In genomic region chr1:93678966-93679480, GRCh38 we compare ENCODE assay signal across 16 cellular contexts. TPM values are rescaled to one million over a fixed set of nuclear protein-coding genes. Genes with fewer than 3 reads are reported as not detected.
DNase-seq lines count a peak whose midpoint lies in the region; ATAC-seq, FAIRE-seq and TF ChIP-seq lines count a peak whose summit lies in the region.
"Had no signal": no experiment of that assay in that cellular context is flagged by ENCODE, and none has a peak within 500 bp of the region (broad histone marks: within the 10 kb centered on the region; RNA-seq: fewer than 3 reads in every experiment).

No MANE protein-coding gene starts in this region.

- H3K9ac ChIP-seq in endodermal cell (ENCODE audit: extremely low read depth, low read length, poor library complexity, severe bottlenecking), result peak overlapping the region; percentile 80

- no peaks in the 10 kb centered on the region for H3K36me3 ChIP-seq in right atrium auricular region
- peaks cover 45% of the 10 kb centered on the region for H3K36me3 ChIP-seq in endodermal cell (ENCODE audit: control insufficient read depth, insufficient read depth, low read length)
- H3K36me3 ChIP-seq: adrenal gland had no signal

- no peaks in the 10 kb centered on the region for H3K27me3 ChIP-seq in right atrium auricular region
- H3K27me3 ChIP-seq in endodermal cell (ENCODE audit: control insufficient read depth, insufficient read depth, low read length, poor library complexity, severe bottlenecking), result no peaks in the 10 kb centered on the region
- H3K27me3 ChIP-seq: adrenal gland had no signal

- peak overlapping the region; percentile 87 to 88 for H3K27ac ChIP-seq in right atrium auricular region
- H3K27ac ChIP-seq in endodermal cell (ENCODE audit: low read depth, low read length), result peak overlapping the region; percentile 25

- peak overlapping the region; percentile 20 for H3K27ac Mint-ChIP-seq in endodermal cell
- no peak overlapping the region for H3K27ac Mint-ChIP-seq in natural killer cell treated with Interleukin-12 subunit alpha and Interleukin-12 subunit beta and Interleukin-15 and Interleukin-18, amount 100 ng/mL, for 72 hours

- no peak for DNase-seq in right atrium auricular region (ENCODE audit: low spot score)
- no peak for DNase-seq in Right ventricle myocardium inferior (ENCODE audit: missing footprints)
- peak; percentile 48 for DNase-seq in endodermal cell
- no peak for DNase-seq in natural killer cell treated with Interleukin-12 subunit alpha and Interleukin-12 subunit beta and Interleukin-15 and Interleukin-18, amount 100 ng/mL, for 72 hours (ENCODE audit: low spot score)
- DNase-seq in DMS79 (lab: John Stamatoyannopoulos, UW), result no peak
- DNase-seq in GM12891 (ENCODE audit: insufficient read length, low spot score), result no peak
- no peak for DNase-seq in HT-29 (ENCODE audit: low spot score)
- no peak for DNase-seq in NCI-H2227 treated with DMSO at 0.1 percent for 48 hours (lab: John Stamatoyannopoulos, UW)
- DNase-seq: ACHN, dermis blood vessel endothelial cell, foreskin melanocyte, Kasumi-1, kidney, NCI-H2081 treated with DMSO at 0.1 percent for 48 hours had no signal

- FAIRE-seq in GM12891 (lab: Jason Lieb, UNC), result no peak
- FAIRE-seq: kidney had no signal

- H3K4me3 ChIP-seq in right atrium auricular region (no peak overlapping the region), endodermal cell (ENCODE audit: low read length) (peak overlapping the region; percentile 96)

- H3K9me3 ChIP-seq in right atrium auricular region, result no peaks in the 10 kb centered on the region
- H3K9me3 ChIP-seq in endodermal cell (ENCODE audit: control insufficient read depth, low read length), result no peaks in the 10 kb centered on the region
- H3K9me3 ChIP-seq: adrenal gland had no signal

- TF ChIP-seq POLR2A in GM12891 (IDR thresholded peaks at IDR 0.05; ENCODE audit: low read depth, low read length), result no peak

- H3K9me3 Mint-ChIP-seq in endodermal cell, result no peaks in the 10 kb centered on the region
- no peaks in the 10 kb centered on the region for H3K9me3 Mint-ChIP-seq in natural killer cell treated with Interleukin-12 subunit alpha and Interleukin-12 subunit beta and Interleukin-15 and Interleukin-18, amount 100 ng/mL, for 72 hours

- intact Hi-C loops in Right ventricle myocardium inferior (cut with DNase I), result no loop called here

- H3K27me3 Mint-ChIP-seq in endodermal cell (ENCODE audit: insufficient read depth), result peaks cover 2% of the 10 kb centered on the region
- peaks cover 10 to 21% of the 10 kb centered on the region in 2 donors for H3K27me3 Mint-ChIP-seq in natural killer cell treated with Interleukin-12 subunit alpha and Interleukin-12 subunit beta and Interleukin-15 and Interleukin-18, amount 100 ng/mL, for 72 hours

- H3K4me3 Mint-ChIP-seq in endodermal cell, result peak overlapping the region; percentile 82
- peak overlapping the region; percentile 91 for H3K4me3 Mint-ChIP-seq in natural killer cell treated with Interleukin-12 subunit alpha and Interleukin-12 subunit beta and Interleukin-15 and Interleukin-18, amount 100 ng/mL, for 72 hours

- WGBS in endodermal cell (ENCODE audit: insufficient coverage in 1 of 2, insufficient read length in 1 of 2), 2 experiments, result 31 to 56% methylated on average over 2 to 4 of the region's 4 CpGs

- no peak for ATAC-seq in Right ventricle myocardium inferior
- ATAC-seq in natural killer cell treated with Interleukin-12 subunit alpha and Interleukin-12 subunit beta and Interleukin-15 and Interleukin-18, amount 100 ng/mL, for 72 hours, result no peak
- ATAC-seq: activated CD4-positive, CD25-positive, alpha-beta regulatory T cell treated with anti-CD3 and anti-CD28 coated beads, Interleukin-2, amount 50 U/mL, for 24 hours had no signal

- peaks cover 50% of the 10 kb centered on the region for H3K4me1 Mint-ChIP-seq in endodermal cell
- peaks cover 18 to 39% of the 10 kb centered on the region in 2 donors for H3K4me1 Mint-ChIP-seq in natural killer cell treated with Interleukin-12 subunit alpha and Interleukin-12 subunit beta and Interleukin-15 and Interleukin-18, amount 100 ng/mL, for 72 hours (ENCODE audit: low read depth in 2 of 2)

- peaks cover 0 to 52% of the 10 kb centered on the region in 2 donors for H3K4me1 ChIP-seq in right atrium auricular region
- peaks cover 19% of the 10 kb centered on the region for H3K4me1 ChIP-seq in endodermal cell (ENCODE audit: control insufficient read depth, insufficient read depth, low read length)

- H3K36me3 Mint-ChIP-seq in endodermal cell (ENCODE audit: low read depth), result peaks cover 25% of the 10 kb centered on the region
- H3K36me3 Mint-ChIP-seq in natural killer cell treated with Interleukin-12 subunit alpha and Interleukin-12 subunit beta and Interleukin-15 and Interleukin-18, amount 100 ng/mL, for 72 hours, result no peaks in the 10 kb centered on the region

- TF ChIP-seq CTCF in right atrium auricular region (IDR thresholded peaks at IDR 0.05) (no peak), endodermal cell (conservative IDR thresholded peaks at IDR 0.05) (no peak)

TF ChIP-seq in GM12891, 5 proteins besides CTCF, POLR2A, EP300 and RAD21:
- no peak for TF ChIP-seq SPI1 (IDR thresholded peaks at IDR 0.05; ENCODE audit: low read depth, low read length)
- TF ChIP-seq POU2F2 (IDR thresholded peaks at IDR 0.05; ENCODE audit: low read depth, low read length), result no peak
- TF ChIP-seq POLR2AphosphoS5 (IDR thresholded peaks at IDR 0.05; ENCODE audit: low read depth, low read length), result no peak
- no peak for TF ChIP-seq TAF1 (IDR thresholded peaks at IDR 0.05; ENCODE audit: low read depth, low read length)
- TF ChIP-seq PAX5 (IDR thresholded peaks at IDR 0.05; ENCODE audit: insufficient read depth, low read length, severe bottlenecking), result no peak

RNA-seq across cellular contexts. Expression of gene BCAR3, which starts 2.6 kb away (rescaled TPM):
- total RNA-seq in right atrium auricular region, result 10 to 100 TPM; 12.7 to 19.3 TPM
- total RNA-seq in Right ventricle myocardium inferior, result 17.8 TPM
- 10 to 100 TPM; 32.7 to 48.7 TPM for total RNA-seq in endodermal cell
- 23.9 TPM for polyA plus RNA-seq in endodermal cell (2013, experiment 1 of 2)
- polyA plus RNA-seq in endodermal cell (2013, experiment 2 of 2), result 30.7 TPM
- 10 to 100 TPM; 10.8 to 30.8 TPM for total RNA-seq in natural killer cell treated with Interleukin-12 subunit alpha and Interleukin-12 subunit beta and Interleukin-15 and Interleukin-18, amount 100 ng/mL, for 72 hours
- 2.4 TPM for polyA plus RNA-seq in GM12891 (2012; ENCODE audit: low read depth, missing spikeins)
- 48.5 and 49.4 TPM in 2 replicates for total RNA-seq in HT-29 (2014; rRNA removed; shearing (Covaris generic))
